Comparison of ENCODE assay signal across 7 cellular contexts in the genomic region with DNA sequence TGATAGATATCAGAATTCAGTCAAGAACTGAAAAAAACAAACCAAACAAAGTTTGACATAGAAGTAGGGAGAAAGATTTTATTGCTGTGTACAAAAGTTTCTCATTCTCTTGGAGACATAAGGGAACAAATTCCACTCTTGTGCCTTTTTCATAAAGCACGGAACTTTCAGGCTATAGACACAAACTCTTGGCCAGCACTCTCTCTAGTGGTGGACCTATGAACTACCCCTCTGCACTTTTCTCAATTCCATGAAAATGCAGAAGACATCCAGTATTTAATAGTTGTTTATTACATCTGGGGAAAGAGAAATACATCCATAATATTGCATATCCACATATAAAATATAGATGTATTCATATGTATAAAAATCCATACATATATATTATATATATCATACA.
DNase-seq lines count a peak whose midpoint lies in the region; ATAC-seq, FAIRE-seq and TF ChIP-seq lines count a peak whose summit lies in the region.

No MANE protein-coding gene starts in this region.

- TF ChIP-seq CTCF in GM12873 (IDR thresholded peaks at IDR 0.05; ENCODE audit: insufficient read depth, low read depth, low read length, missing control alignments) (peak; percentile 69), astrocyte of the cerebellum (IDR thresholded peaks at IDR 0.05; ENCODE audit: low read depth, low read length, missing control alignments) (peak; percentile 90), keratinocyte (optimal IDR thresholded peaks at IDR 0.05 in 1 of 3, IDR thresholded peaks at IDR 0.05 in 1 of 3, conservative IDR thresholded peaks at IDR 0.05 in 1 of 3; ENCODE audit: extremely low read depth in 1 of 3, insufficient read depth in 2 of 3, low read length in 3 of 3) (peak; percentile 62 to 74 (median 73)), thyroid gland (IDR thresholded peaks at IDR 0.05) (peak in 3 of 6 experiments; percentile 20 to 40 (median 28))

- FAIRE-seq in keratinocyte (lab: Jason Lieb, UNC), result peak; percentile 82

- H3K4me2 ChIP-seq in keratinocyte (ENCODE audit: control insufficient read depth, extremely low read depth, insufficient read depth, low read depth, low read length), result no peak overlapping the region

- H3K27ac ChIP-seq in keratinocyte (ENCODE audit: control insufficient read depth, insufficient read depth, low read length) (peak overlapping the region; percentile 60), thyroid gland (no peak overlapping the region)

- intact Hi-C loops in thyroid gland (cut with DNase I), result no loop called here

- H2AFZ ChIP-seq in keratinocyte (ENCODE audit: control insufficient read depth, low read length), result peak overlapping the region; percentile 76

- H3K4me1 ChIP-seq in keratinocyte (ENCODE audit: control insufficient read depth, extremely low read depth, insufficient read depth, low read length) (peaks cover 3% of the 10 kb centered on the region), thyroid gland (no peaks in the 10 kb centered on the region)

- no peak overlapping the region for H3K9ac ChIP-seq in keratinocyte (ENCODE audit: control insufficient read depth, extremely low read depth, insufficient read depth, low read length)

- no peaks in the 10 kb centered on the region for H3K9me1 ChIP-seq in keratinocyte (ENCODE audit: control insufficient read depth, extremely low read depth, insufficient read depth, low read length)

- no peak overlapping the region for H3K4me3 ChIP-seq in astrocyte of the cerebellum (ENCODE audit: low read depth, low read length)
- no peak overlapping the region for H3K4me3 ChIP-seq in keratinocyte (ENCODE audit: control insufficient read depth in 2 of 3, extremely low read depth in 1 of 3, insufficient read depth in 2 of 3, low read depth in 1 of 3, low read length in 3 of 3)
- H3K4me3 ChIP-seq in thyroid gland (replicated peaks in 1 of 3), result no peak overlapping the region

- no peaks in the 10 kb centered on the region for H4K20me1 ChIP-seq in keratinocyte (ENCODE audit: control insufficient read depth, extremely low read depth, insufficient read depth, low read length)

- dilution Hi-C loops in keratinocyte (cut with MboI; ENCODE audit: extremely low pct_ligation_motif_present, low sequenced_read_pairs), result no loop called here

- DNase-seq in HuH-7 (ENCODE audit: low spot score) (peak; percentile 26), astrocyte of the cerebellum (ENCODE audit: low read depth) (no peak), keratinocyte (ENCODE audit: low read depth, low spot score) (no peak), thyroid gland (no peak)
- no peak for DNase-seq in effector CD4-positive, alpha-beta T cell

- no peak for TF ChIP-seq POLR2A in thyroid gland (IDR thresholded peaks at IDR 0.05)

- ATAC-seq in GM19023 (IDR thresholded peaks at IDR 0.05; ENCODE audit: unreplicated experiment), result no peak

- H3K79me2 ChIP-seq in keratinocyte (ENCODE audit: control insufficient read depth, insufficient read depth, low read length), result no peaks in the 10 kb centered on the region

- no peaks in the 10 kb centered on the region for H3K36me3 ChIP-seq in keratinocyte (ENCODE audit: control insufficient read depth in 2 of 2, extremely low read depth in 1 of 2, insufficient read depth in 2 of 2, low read length in 2 of 2)
- H3K36me3 ChIP-seq in thyroid gland, result no peaks in the 10 kb centered on the region

- in situ Hi-C loops in astrocyte of the cerebellum (cut with HindIII; ENCODE audit: low sequenced_read_pairs), result no loop called here

- H3K27me3 ChIP-seq in keratinocyte (ENCODE audit: control insufficient read depth, extremely low read depth, insufficient read depth, low read length) (no peaks in the 10 kb centered on the region), thyroid gland (no peaks in the 10 kb centered on the region)

- WGBS in thyroid gland, 2 donors, result 2 to 9% methylated on average over 1 of the region's 1 CpG

- no peaks in the 10 kb centered on the region for H3K9me3 ChIP-seq in keratinocyte (ENCODE audit: control insufficient read depth, low read depth, low read length)
- H3K9me3 ChIP-seq in thyroid gland, result no peaks in the 10 kb centered on the region
